ENCODE assay signal across 1 cellular context in the genomic region with DNA sequence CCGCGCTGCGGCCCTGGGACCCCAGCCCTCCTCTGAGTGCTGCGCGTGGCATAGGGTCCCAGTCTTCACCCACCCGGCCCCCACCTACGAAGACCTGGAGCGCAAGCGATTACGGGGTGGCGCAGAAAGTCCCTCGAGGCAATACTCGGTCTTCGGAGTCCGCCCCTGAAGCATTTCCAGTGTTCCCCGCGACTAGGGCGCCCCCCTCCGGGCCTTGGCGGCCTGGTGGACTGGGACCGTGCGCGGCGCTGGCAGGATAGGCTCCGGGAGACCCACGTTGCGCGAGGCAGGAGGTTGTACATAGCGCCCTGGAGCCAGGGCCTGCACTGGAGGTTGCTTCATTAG.
TF ChIP-seq lines count a peak whose summit lies in the region.

No MANE protein-coding gene starts in this region.

TF ChIP-seq in K562, 482 proteins besides CTCF, POLR2A, EP300 and RAD21 (continued from another document and continues in another):
- TF ChIP-seq, protein P1, sequence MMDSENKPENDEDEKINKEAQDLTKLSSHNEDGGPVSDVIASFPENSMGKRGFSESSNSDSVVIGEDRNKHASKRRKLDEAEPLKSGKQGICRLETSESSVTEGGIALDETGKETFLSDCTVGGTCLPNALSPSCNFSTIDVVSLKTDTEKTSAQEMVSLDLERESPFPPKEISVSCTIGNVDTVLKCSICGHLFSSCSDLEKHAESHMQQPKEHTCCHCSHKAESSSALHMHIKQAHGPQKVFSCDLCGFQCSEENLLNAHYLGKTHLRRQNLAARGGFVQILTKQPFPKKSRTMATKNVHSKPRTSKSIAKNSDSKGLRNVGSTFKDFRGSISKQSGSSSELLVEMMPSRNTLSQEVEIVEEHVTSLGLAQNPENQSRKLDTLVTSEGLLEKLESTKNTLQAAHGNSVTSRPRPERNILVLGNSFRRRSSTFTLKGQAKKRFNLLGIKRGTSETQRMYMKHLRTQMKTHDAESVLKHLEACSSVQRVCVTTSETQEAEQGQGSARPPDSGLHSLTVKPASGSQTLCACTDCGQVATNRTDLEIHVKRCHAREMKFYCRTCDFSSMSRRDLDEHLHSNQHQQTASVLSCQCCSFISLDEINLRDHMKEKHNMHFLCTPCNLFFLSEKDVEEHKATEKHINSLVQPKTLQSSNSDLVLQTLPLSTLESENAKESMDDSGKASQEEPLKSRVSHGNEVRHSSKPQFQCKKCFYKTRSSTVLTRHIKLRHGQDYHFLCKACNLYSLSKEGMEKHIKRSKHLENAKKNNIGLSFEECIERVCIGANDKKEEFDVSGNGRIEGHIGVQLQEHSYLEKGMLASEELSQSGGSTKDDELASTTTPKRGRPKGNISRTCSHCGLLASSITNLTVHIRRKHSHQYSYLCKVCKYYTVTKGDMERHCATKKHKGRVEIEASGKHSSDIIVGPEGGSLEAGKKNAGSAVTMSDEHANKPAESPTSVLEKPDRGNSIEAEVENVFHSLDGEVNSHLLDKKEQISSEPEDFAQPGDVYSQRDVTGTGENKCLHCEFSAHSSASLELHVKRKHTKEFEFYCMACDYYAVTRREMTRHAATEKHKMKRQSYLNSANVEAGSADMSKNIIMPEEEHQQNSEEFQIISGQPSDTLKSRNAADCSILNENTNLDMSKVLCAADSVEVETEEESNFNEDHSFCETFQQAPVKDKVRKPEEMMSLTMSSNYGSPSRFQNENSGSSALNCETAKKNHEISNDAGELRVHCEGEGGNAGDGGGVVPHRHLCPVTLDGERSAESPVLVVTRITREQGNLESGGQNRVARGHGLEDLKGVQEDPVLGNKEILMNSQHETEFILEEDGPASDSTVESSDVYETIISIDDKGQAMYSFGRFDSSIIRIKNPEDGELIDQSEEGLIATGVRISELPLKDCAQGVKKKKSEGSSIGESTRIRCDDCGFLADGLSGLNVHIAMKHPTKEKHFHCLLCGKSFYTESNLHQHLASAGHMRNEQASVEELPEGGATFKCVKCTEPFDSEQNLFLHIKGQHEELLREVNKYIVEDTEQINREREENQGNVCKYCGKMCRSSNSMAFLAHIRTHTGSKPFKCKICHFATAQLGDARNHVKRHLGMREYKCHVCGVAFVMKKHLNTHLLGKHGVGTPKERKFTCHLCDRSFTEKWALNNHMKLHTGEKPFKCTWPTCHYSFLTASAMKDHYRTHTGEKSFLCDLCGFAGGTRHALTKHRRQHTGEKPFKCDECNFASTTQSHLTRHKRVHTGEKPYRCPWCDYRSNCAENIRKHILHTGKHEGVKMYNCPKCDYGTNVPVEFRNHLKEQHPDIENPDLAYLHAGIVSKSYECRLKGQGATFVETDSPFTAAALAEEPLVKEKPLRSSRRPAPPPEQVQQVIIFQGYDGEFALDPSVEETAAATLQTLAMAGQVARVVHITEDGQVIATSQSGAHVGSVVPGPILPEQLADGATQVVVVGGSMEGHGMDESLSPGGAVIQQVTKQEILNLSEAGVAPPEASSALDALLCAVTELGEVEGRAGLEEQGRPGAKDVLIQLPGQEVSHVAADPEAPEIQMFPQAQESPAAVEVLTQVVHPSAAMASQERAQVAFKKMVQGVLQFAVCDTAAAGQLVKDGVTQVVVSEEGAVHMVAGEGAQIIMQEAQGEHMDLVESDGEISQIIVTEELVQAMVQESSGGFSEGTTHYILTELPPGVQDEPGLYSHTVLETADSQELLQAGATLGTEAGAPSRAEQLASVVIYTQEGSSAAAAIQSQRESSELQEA (IDR thresholded peaks at IDR 0.05; ENCODE audit: low read depth), result no peak
- TF ChIP-seq KLF6 (CRISPR knock-in tag; IDR thresholded peaks at IDR 0.05; ENCODE audit: borderline replicate concordance) (no peak), FOXA3 (CRISPR knock-in tag; conservative IDR thresholded peaks at IDR 0.05 in 1 of 2, IDR thresholded peaks at IDR 0.05 in 1 of 2) (peak; percentile 5 to 27; a peak in 1 of 4 replicates), NR1H2 (CRISPR knock-in tag; IDR thresholded peaks at IDR 0.05) (0 out of 2 replicates have a peak, but pooled peaks have one; percentile 53), HDAC1 (IDR thresholded peaks at IDR 0.05) (0 out of 4 replicates have a peak, but pooled peaks of 1 of the 2 experiments have one; percentile 76), BHLHE40 (IDR thresholded peaks at IDR 0.05; ENCODE audit: low read length) (0 out of 2 replicates have a peak, but pooled peaks have one; percentile 35), STAG1 (CRISPR knock-in tag; IDR thresholded peaks at IDR 0.05; ENCODE audit: borderline replicate concordance) (peak; percentile 63; the same call in 1 of the 2 replicates), MAZ (CRISPR knock-in tag; conservative IDR thresholded peaks at IDR 0.05 in 1 of 2, IDR thresholded peaks at IDR 0.05 in 1 of 2) (peak in 1 of 2 experiments; percentile 27; a peak in 1 of 4 replicates), ZFP91 (CRISPR knock-in tag; IDR thresholded peaks at IDR 0.05) (peak; percentile 4; the same call in 1 of the 2 replicates), CREM (IDR thresholded peaks at IDR 0.05; ENCODE audit: low read depth) (no peak; the same call in 1 of the 2 replicates), ZNF217 (CRISPR knock-in tag; IDR thresholded peaks at IDR 0.05) (no peak), BRD9 (IDR thresholded peaks at IDR 0.05; ENCODE audit: low read depth, partially characterized antibody) (peak; percentile 93), ZNF764 (CRISPR knock-in tag; IDR thresholded peaks at IDR 0.05; ENCODE audit: low read depth) (0 out of 2 replicates have a peak, but pooled peaks have one; percentile 9), ZNF354B (CRISPR knock-in tag; IDR thresholded peaks at IDR 0.05) (no peak), DDX20 (tag; IDR thresholded peaks at IDR 0.05; ENCODE audit: low read depth) (no peak), HBP1 (CRISPR knock-in tag; IDR thresholded peaks at IDR 0.05) (no peak), BDP1 (IDR thresholded peaks at IDR 0.05; ENCODE audit: insufficient read depth, insufficient read length) (no peak), MEF2D (tag; conservative IDR thresholded peaks at IDR 0.05; ENCODE audit: low read depth) (no peak), ZFP30 (CRISPR knock-in tag; IDR thresholded peaks at IDR 0.05; ENCODE audit: borderline replicate concordance) (no peak), ZFP1 (CRISPR knock-in tag; IDR thresholded peaks at IDR 0.05) (no peak), SRSF1 (IDR thresholded peaks at IDR 0.05; ENCODE audit: low read depth, low read length) (no peak; the same call in 1 of the 2 replicates), HNRNPUL1 (IDR thresholded peaks at IDR 0.05; ENCODE audit: low read length) (no peak), NONO (IDR thresholded peaks at IDR 0.05; ENCODE audit: low read depth in 2 of 2, low read length in 1 of 2) (no peak), CBX5 (IDR thresholded peaks at IDR 0.05; ENCODE audit: borderline replicate concordance, low read depth) (no peak), ZNF282 (CRISPR knock-in tag; IDR thresholded peaks at IDR 0.05) (no peak), RAD51 (IDR thresholded peaks at IDR 0.05; ENCODE audit: borderline replicate concordance, low read depth) (no peak), SPI1 (IDR thresholded peaks at IDR 0.05; ENCODE audit: borderline replicate concordance, low read depth, low read length) (no peak), NR2C2 (CRISPR knock-in tag; IDR thresholded peaks at IDR 0.05) (no peak), NR2C2 (tag; IDR thresholded peaks at IDR 0.05) (peak; percentile 24; the same call in 1 of the 2 replicates)
- TF ChIP-seq, protein P2, sequence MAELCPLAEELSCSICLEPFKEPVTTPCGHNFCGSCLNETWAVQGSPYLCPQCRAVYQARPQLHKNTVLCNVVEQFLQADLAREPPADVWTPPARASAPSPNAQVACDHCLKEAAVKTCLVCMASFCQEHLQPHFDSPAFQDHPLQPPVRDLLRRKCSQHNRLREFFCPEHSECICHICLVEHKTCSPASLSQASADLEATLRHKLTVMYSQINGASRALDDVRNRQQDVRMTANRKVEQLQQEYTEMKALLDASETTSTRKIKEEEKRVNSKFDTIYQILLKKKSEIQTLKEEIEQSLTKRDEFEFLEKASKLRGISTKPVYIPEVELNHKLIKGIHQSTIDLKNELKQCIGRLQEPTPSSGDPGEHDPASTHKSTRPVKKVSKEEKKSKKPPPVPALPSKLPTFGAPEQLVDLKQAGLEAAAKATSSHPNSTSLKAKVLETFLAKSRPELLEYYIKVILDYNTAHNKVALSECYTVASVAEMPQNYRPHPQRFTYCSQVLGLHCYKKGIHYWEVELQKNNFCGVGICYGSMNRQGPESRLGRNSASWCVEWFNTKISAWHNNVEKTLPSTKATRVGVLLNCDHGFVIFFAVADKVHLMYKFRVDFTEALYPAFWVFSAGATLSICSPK (IDR thresholded peaks at IDR 0.05; ENCODE audit: borderline replicate concordance), result no peak
- TF ChIP-seq, protein P3, sequence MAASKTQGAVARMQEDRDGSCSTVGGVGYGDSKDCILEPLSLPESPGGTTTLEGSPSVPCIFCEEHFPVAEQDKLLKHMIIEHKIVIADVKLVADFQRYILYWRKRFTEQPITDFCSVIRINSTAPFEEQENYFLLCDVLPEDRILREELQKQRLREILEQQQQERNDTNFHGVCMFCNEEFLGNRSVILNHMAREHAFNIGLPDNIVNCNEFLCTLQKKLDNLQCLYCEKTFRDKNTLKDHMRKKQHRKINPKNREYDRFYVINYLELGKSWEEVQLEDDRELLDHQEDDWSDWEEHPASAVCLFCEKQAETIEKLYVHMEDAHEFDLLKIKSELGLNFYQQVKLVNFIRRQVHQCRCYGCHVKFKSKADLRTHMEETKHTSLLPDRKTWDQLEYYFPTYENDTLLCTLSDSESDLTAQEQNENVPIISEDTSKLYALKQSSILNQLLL (CRISPR knock-in tag; IDR thresholded peaks at IDR 0.05; ENCODE audit: borderline replicate concordance), result no peak
- TF ChIP-seq, protein P4, sequence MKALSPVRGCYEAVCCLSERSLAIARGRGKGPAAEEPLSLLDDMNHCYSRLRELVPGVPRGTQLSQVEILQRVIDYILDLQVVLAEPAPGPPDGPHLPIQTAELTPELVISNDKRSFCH (CRISPR knock-in tag; IDR thresholded peaks at IDR 0.05), result no peak
- TF ChIP-seq, protein P4 (tag; IDR thresholded peaks at IDR 0.05), result 0 out of 2 replicates have a peak, but pooled peaks have one; percentile 11
- TF ChIP-seq, protein P5, sequence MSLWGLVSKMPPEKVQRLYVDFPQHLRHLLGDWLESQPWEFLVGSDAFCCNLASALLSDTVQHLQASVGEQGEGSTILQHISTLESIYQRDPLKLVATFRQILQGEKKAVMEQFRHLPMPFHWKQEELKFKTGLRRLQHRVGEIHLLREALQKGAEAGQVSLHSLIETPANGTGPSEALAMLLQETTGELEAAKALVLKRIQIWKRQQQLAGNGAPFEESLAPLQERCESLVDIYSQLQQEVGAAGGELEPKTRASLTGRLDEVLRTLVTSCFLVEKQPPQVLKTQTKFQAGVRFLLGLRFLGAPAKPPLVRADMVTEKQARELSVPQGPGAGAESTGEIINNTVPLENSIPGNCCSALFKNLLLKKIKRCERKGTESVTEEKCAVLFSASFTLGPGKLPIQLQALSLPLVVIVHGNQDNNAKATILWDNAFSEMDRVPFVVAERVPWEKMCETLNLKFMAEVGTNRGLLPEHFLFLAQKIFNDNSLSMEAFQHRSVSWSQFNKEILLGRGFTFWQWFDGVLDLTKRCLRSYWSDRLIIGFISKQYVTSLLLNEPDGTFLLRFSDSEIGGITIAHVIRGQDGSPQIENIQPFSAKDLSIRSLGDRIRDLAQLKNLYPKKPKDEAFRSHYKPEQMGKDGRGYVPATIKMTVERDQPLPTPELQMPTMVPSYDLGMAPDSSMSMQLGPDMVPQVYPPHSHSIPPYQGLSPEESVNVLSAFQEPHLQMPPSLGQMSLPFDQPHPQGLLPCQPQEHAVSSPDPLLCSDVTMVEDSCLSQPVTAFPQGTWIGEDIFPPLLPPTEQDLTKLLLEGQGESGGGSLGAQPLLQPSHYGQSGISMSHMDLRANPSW (CRISPR knock-in tag; IDR thresholded peaks at IDR 0.05), result peak; percentile 83; the same call in 1 of the 2 replicates
- TF ChIP-seq, protein P6, sequence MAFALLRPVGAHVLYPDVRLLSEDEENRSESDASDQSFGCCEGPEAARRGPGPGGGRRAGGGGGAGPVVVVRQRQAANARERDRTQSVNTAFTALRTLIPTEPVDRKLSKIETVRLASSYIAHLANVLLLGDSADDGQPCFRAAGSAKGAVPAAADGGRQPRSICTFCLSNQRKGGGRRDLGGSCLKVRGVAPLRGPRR (CRISPR knock-in tag; IDR thresholded peaks at IDR 0.05), result no peak
- TF ChIP-seq, protein P7, sequence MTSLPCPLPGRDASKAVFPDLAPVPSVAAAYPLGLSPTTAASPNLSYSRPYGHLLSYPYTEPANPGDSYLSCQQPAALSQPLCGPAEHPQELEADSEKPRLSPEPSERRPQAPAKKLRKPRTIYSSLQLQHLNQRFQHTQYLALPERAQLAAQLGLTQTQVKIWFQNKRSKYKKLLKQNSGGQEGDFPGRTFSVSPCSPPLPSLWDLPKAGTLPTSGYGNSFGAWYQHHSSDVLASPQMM (CRISPR knock-in tag; IDR thresholded peaks at IDR 0.05), result no peak
- TF ChIP-seq, protein P8, sequence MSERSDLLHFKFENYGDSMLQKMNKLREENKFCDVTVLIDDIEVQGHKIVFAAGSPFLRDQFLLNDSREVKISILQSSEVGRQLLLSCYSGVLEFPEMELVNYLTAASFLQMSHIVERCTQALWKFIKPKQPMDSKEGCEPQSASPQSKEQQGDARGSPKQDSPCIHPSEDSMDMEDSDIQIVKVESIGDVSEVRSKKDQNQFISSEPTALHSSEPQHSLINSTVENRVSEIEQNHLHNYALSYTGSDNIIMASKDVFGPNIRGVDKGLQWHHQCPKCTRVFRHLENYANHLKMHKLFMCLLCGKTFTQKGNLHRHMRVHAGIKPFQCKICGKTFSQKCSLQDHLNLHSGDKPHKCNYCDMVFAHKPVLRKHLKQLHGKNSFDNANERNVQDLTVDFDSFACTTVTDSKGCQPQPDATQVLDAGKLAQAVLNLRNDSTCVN (CRISPR knock-in tag; IDR thresholded peaks at IDR 0.05), result 0 out of 2 replicates have a peak, but pooled peaks have one; percentile 80
